5 cellular contexts compared by ENCODE assay signal in the genomic region with DNA sequence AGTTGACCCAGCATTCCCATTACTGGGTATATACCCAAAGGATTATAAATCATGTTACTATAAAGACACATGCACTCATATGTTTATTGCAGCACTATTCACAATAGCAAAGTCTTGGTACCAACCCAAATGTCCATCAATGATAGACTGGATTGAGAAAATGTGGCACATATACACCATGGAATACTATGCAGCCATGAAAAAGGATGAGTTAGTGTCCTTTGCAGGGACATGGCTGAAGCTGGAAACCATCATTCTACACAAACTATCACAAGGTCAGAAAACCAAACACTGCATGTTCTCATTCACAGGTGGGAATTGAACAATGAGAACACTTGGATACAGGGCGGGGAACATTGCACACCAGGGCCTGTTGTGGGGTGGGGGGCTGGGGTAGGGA. TPM values are rescaled to one million over a fixed set of nuclear protein-coding genes. Genes with fewer than 3 reads are reported as not detected.
"Had no signal": no experiment of that assay in that cellular context is flagged by ENCODE, and none has a peak within 500 bp of the region (broad histone marks: within the 10 kb centered on the region; RNA-seq: fewer than 3 reads in every experiment).

No MANE protein-coding gene starts in this region.

RNA-seq across cellular contexts. Expression of a gene that starts 5.0 kb away (rescaled TPM):
- total RNA-seq: HepG2, HT-29, HT1080, IMR-90 had no signal
- polyA plus RNA-seq: HepG2, IgD-negative memory B cell, IMR-90 had no signal

RNA-seq across cellular contexts. Expression of a gene that starts 21.1 kb away (rescaled TPM):
- total RNA-seq: HepG2, HT-29, HT1080, IMR-90 had no signal
- polyA plus RNA-seq: HepG2, IgD-negative memory B cell, IMR-90 had no signal

RNA-seq across cellular contexts. Expression of a gene that starts 27.3 kb away (rescaled TPM):
- total RNA-seq: HepG2, HT-29, HT1080, IMR-90 had no signal
- polyA plus RNA-seq: HepG2, IgD-negative memory B cell, IMR-90 had no signal

RNA-seq across cellular contexts. Expression of a gene that starts 38.9 kb away (rescaled TPM):
- total RNA-seq: HepG2, HT-29, HT1080, IMR-90 had no signal
- polyA plus RNA-seq: HepG2, IgD-negative memory B cell, IMR-90 had no signal
